25 cellular contexts compared by ENCODE assay signal in the genomic region with DNA sequence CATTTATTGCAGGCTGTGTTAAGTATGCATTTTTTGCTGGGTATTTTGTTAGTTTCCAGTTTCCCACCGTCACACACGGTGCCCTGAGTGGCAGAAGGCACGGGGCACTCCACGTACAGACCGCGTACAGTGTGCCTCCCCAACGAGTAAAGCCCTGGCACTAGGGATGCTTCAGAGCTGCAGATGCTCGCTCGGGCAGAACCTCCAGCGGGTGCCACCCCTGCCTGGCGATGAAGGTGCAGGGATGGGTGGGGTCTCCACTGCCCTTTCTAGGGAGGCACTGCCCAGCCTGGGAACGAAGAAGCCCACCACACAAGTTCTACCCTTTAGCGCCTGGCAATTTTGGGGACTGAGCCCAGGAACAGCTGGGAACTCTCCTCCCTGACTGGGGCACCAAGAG.
"Had no signal": no experiment of that assay in that cellular context is flagged by ENCODE, and none has a peak within 500 bp of the region (broad histone marks: within the 10 kb centered on the region; RNA-seq: fewer than 3 reads in every experiment).

No MANE protein-coding gene starts in this region.

- H3K36me3 Mint-ChIP-seq: activated naive CD4-positive, alpha-beta T cell treated with anti-CD3 and anti-CD28 coated beads, Interleukin-2, amount 50 U/mL, for 24 hours; WTC11 had no signal

- H3K4me1 Mint-ChIP-seq: activated naive CD4-positive, alpha-beta T cell treated with anti-CD3 and anti-CD28 coated beads, Interleukin-2, amount 50 U/mL, for 24 hours had no signal

- H3K9me3 ChIP-seq: ascending aorta, body of pancreas, MG63 had no signal

- H3K4me1 ChIP-seq: ascending aorta had no signal

- H3K9me3 Mint-ChIP-seq: activated naive CD4-positive, alpha-beta T cell treated with anti-CD3 and anti-CD28 coated beads, Interleukin-2, amount 50 U/mL, for 24 hours; activated T-helper 1 cell treated with anti-CD3 and anti-CD28 coated beads, Interleukin-12 subunit alpha, Interleukin-12 subunit beta, Interleukin-2, Interleukin-4 antibody, amounts not matched to agents 30 ng/mL and 10 ng/mL and 1 ng/mL, durations not matched to agents 14 hours and 24 hours and 36 hours; T-helper 1 cell treated with Interleukin-12 subunit alpha and Interleukin-12 subunit beta and Interleukin-4 antibody, amounts not matched to agents 30 μg/mL and 1 μg/mL, for 36 hours; WTC11 had no signal

- H3K27me3 ChIP-seq: ascending aorta, body of pancreas had no signal

- DNase-seq: activated CD4-positive, alpha-beta T cell treated with anti-CD3 and anti-CD28 coated beads for 48 hours; activated CD4-positive, alpha-beta T cell treated with anti-CD3 and anti-CD28 coated beads, Interleukin-2, amount 50 U/mL, for 4 hours; activated CD4-positive, CD25-positive, alpha-beta regulatory T cell treated with anti-CD3 and anti-CD28 coated beads, Interleukin-2, amount 50 U/mL, for 72 hours; activated CD8-positive, alpha-beta memory T cell treated with anti-CD3 and anti-CD28 coated beads, Interleukin-2, amount 50 U/mL, for 48 hours; activated CD8-positive, alpha-beta T cell treated with anti-CD3 and anti-CD28 coated beads, Interleukin-2, amount 10 ng/mL, durations not matched to agents 7 days and 5 days; activated effector memory CD4-positive, alpha-beta T cell treated with Interleukin-2 at 50 U/mL for 16 hours; activated naive CD4-positive, alpha-beta T cell; activated T-cell treated with anti-CD3 and anti-CD28 coated beads, Interleukin-2, amount 50 U/mL, for 1 hour; body of pancreas; central memory CD4-positive, alpha-beta T cell; MG63; MV-4-11; NCI-H1105 treated with DMSO at 0.1 percent for 48 hours; NCI-H146; NCI-H187 treated with DMSO at 0.1 percent for 48 hours; NCI-H2081 treated with DMSO at 0.1 percent for 48 hours; NCI-H446; NCI-H526 treated with DMSO at 0.1 percent for 48 hours; PC-9; SHP77 treated with DMSO at 0.1 percent for 48 hours had no signal

- H3K4me3 ChIP-seq: ascending aorta, body of pancreas, MG63, PC-9 had no signal

- H3K27ac Mint-ChIP-seq: activated CD8-positive, alpha-beta T cell treated with anti-CD3 and anti-CD28 coated beads, Interleukin-2, amount 10 ng/mL, durations not matched to agents 7 days and 5 days; activated naive CD4-positive, alpha-beta T cell treated with anti-CD3 and anti-CD28 coated beads, Interleukin-2, amount 50 U/mL, for 24 hours; activated T-helper 1 cell treated with anti-CD3 and anti-CD28 coated beads, Interleukin-12 subunit alpha, Interleukin-12 subunit beta, Interleukin-2, Interleukin-4 antibody, amounts not matched to agents 30 ng/mL and 10 ng/mL and 1 ng/mL, durations not matched to agents 14 hours and 24 hours and 36 hours; T-helper 1 cell treated with Interleukin-12 subunit alpha and Interleukin-12 subunit beta and Interleukin-4 antibody, amounts not matched to agents 30 μg/mL and 1 μg/mL, for 36 hours; WTC11 had no signal

- H3K27ac ChIP-seq: ascending aorta, body of pancreas, PC-9 had no signal

- H3K4me3 Mint-ChIP-seq: activated CD8-positive, alpha-beta T cell treated with anti-CD3 and anti-CD28 coated beads, Interleukin-2, amount 10 ng/mL, durations not matched to agents 7 days and 5 days; activated naive CD4-positive, alpha-beta T cell treated with anti-CD3 and anti-CD28 coated beads, Interleukin-2, amount 50 U/mL, for 24 hours; activated T-helper 1 cell treated with anti-CD3 and anti-CD28 coated beads, Interleukin-12 subunit alpha, Interleukin-12 subunit beta, Interleukin-2, Interleukin-4 antibody, amounts not matched to agents 30 ng/mL and 10 ng/mL and 1 ng/mL, durations not matched to agents 14 hours and 24 hours and 36 hours; T-helper 1 cell treated with Interleukin-12 subunit alpha and Interleukin-12 subunit beta and Interleukin-4 antibody, amounts not matched to agents 30 μg/mL and 1 μg/mL, for 36 hours; WTC11 had no signal

- H3K36me3 ChIP-seq: ascending aorta, MG63 had no signal
